In the genomic region with DNA sequence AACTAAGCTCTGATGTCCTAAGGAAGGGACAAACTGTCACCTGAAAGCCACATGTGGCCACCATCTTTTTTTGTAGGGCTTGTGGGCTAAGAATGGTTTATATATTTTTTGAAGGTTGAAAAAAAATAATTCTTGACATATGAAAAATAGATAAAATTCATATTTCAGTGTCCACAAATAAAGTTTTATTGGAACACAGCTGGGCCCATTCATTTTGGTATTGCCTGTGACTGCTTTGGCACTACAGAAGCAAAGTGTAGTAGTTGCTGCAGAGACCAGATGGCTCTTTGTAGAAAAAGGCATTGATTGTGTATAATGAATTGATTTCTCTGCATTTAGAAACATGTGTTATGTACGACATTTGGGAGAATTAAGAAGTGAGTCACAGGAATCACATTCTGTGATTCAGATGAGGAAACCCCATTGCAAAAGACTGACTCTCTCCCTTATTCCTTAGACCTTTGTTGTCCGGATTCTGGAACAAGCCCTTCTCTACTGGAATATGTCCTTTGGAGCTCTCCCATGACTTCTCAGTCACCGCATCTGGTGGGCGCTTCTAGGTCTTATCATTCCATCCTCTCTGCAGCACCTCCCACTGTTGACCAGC, we compare ENCODE assay signal across 16 cellular contexts.
DNase-seq lines count a peak whose midpoint lies in the region; ATAC-seq, FAIRE-seq and TF ChIP-seq lines count a peak whose summit lies in the region.
"Had no signal": no experiment of that assay in that cellular context is flagged by ENCODE, and none has a peak within 500 bp of the region (broad histone marks: within the 10 kb centered on the region; RNA-seq: fewer than 3 reads in every experiment).

No MANE protein-coding gene starts in this region.

- no peaks in the 10 kb centered on the region for H4K20me1 ChIP-seq in K562 (replicated peaks; ENCODE audit: control insufficient read depth, insufficient read depth, low read length)

- no peaks in the 10 kb centered on the region for H3K79me2 ChIP-seq in K562 (ENCODE audit: control insufficient read depth, insufficient read depth, low read length)

- no peak for TF ChIP-seq EP300 in K562 (IDR thresholded peaks at IDR 0.05; ENCODE audit: low read length)

- intact Hi-C loops in K562 (cut with micrococcal nuclease) = no loop called here

- in situ Hi-C loops in K562 (cut with MboI) = no loop called here

- no peak for ATAC-seq in K562
- no peak for ATAC-seq in GM18498 (IDR thresholded peaks at IDR 0.05; ENCODE audit: unreplicated experiment)
- ATAC-seq in GM21367 (IDR thresholded peaks at IDR 0.05; ENCODE audit: unreplicated experiment) = no peak

- 0% methylated on average over 4 of the region's 4 CpGs for WGBS in K562 (ENCODE audit: insufficient coverage, low coverage, missing lambda C conversion rate)

- H2AFZ ChIP-seq in K562 (ENCODE audit: low read depth, low read length) = no peak overlapping the region

- CTCF ChIA-PET in K562 (lab: Yijun Ruan, JAX; ENCODE audit: low intra/inter-chr PET ratio) = no interaction called here

- no peaks in the 10 kb centered on the region for H3K9me1 ChIP-seq in K562 (ENCODE audit: control insufficient read depth, insufficient read depth, low read length)

- no peak overlapping the region for H3K27ac ChIP-seq in K562 (ENCODE audit: extremely low read depth, low read depth, low read length)

- peak; percentile 19 for DNase-seq in HS-5 (ENCODE audit: low read depth)
- no peak for DNase-seq in K562 (ENCODE audit: extremely low read depth in 1 of 4, low spot score in 3 of 4)
- DNase-seq in fibroblast of mammary gland (ENCODE audit: low read depth) = peak; percentile 75
- DNase-seq in stromal cell of bone marrow (ENCODE audit: low read depth) = peak; percentile 8
- no peak for DNase-seq in DMS53 treated with DMSO at 0.1 percent for 48 hours (lab: John Stamatoyannopoulos, UW; ENCODE audit: unreplicated experiment)
- DNase-seq: C1 segment of cervical spinal cord; Calu3; CD4-positive, alpha-beta T cell; DMS153; GF-D8; HFFc6 had no signal

- no peak for FAIRE-seq in K562 (lab: Jason Lieb, UNC)
- FAIRE-seq: A204.1, H1 had no signal

- H3K36me3 ChIP-seq in K562 (ENCODE audit: control insufficient read depth, insufficient read depth, low read length) = no peaks in the 10 kb centered on the region
- H3K36me3 ChIP-seq: HAP-1 had no signal

- H3K4me1 ChIP-seq in K562 (replicated peaks in 1 of 2; ENCODE audit: control insufficient read depth in 2 of 2, insufficient read depth in 2 of 2, low read length in 2 of 2) = no peaks in the 10 kb centered on the region
- H3K4me1 ChIP-seq: HAP-1 had no signal

- H3K4me3 ChIP-seq in K562 = no peak overlapping the region
- H3K4me3 ChIP-seq in fibroblast of mammary gland (ENCODE audit: control insufficient read depth, low read depth, low read length) = no peak overlapping the region
- H3K4me3 ChIP-seq: HAP-1 had no signal

- TF ChIP-seq CTCF in K562 (IDR thresholded peaks at IDR 0.05 in 2 of 3, conservative IDR thresholded peaks at IDR 0.05 in 1 of 3; ENCODE audit: insufficient read depth in 2 of 3, low read depth in 1 of 3, low read length in 3 of 3) (no peak), fibroblast of mammary gland (conservative IDR thresholded peaks at IDR 0.05; ENCODE audit: control insufficient read depth, insufficient read depth, low read depth, low read length) (no peak)

- BruUV-seq in K562 (replicated peaks; lab: Mats Ljungman, UMichigan) = no TSS peak

- no peaks in the 10 kb centered on the region for H3K9me3 ChIP-seq in K562 (replicated peaks; ENCODE audit: control insufficient read depth, insufficient read depth, low read depth, low read length)
- H3K9me3 ChIP-seq: HAP-1 had no signal

- POLR2A ChIA-PET in K562 (lab: Yijun Ruan, JAX) = no interaction called here

- no peak overlapping the region for H3K4me2 ChIP-seq in K562 (ENCODE audit: insufficient read depth, low read length)

- no peak for TF ChIP-seq RAD21 in K562 (CRISPR knock-in tag; conservative IDR thresholded peaks at IDR 0.05 in 1 of 2, IDR thresholded peaks at IDR 0.05 in 1 of 2)

- H3K27me3 ChIP-seq in K562 (ENCODE audit: control insufficient read depth in 2 of 2, insufficient read depth in 2 of 2, low read length in 2 of 2) = no peaks in the 10 kb centered on the region; a peak in 1 of 5 replicates

- H3K9ac ChIP-seq in K562 (ENCODE audit: insufficient read depth in 1 of 2, low read depth in 2 of 2, low read length in 2 of 2) = no peak overlapping the region

- TF ChIP-seq POLR2A in K562 (conservative IDR thresholded peaks at IDR 0.05) = no peak

TF ChIP-seq in K562, 482 proteins besides CTCF, POLR2A, EP300 and RAD21:
- TF ChIP-seq NR2C2 (CRISPR knock-in tag; IDR thresholded peaks at IDR 0.05) = no peak
- no peak for TF ChIP-seq NR2C2 (tag; IDR thresholded peaks at IDR 0.05)
- TF ChIP-seq, protein P1, sequence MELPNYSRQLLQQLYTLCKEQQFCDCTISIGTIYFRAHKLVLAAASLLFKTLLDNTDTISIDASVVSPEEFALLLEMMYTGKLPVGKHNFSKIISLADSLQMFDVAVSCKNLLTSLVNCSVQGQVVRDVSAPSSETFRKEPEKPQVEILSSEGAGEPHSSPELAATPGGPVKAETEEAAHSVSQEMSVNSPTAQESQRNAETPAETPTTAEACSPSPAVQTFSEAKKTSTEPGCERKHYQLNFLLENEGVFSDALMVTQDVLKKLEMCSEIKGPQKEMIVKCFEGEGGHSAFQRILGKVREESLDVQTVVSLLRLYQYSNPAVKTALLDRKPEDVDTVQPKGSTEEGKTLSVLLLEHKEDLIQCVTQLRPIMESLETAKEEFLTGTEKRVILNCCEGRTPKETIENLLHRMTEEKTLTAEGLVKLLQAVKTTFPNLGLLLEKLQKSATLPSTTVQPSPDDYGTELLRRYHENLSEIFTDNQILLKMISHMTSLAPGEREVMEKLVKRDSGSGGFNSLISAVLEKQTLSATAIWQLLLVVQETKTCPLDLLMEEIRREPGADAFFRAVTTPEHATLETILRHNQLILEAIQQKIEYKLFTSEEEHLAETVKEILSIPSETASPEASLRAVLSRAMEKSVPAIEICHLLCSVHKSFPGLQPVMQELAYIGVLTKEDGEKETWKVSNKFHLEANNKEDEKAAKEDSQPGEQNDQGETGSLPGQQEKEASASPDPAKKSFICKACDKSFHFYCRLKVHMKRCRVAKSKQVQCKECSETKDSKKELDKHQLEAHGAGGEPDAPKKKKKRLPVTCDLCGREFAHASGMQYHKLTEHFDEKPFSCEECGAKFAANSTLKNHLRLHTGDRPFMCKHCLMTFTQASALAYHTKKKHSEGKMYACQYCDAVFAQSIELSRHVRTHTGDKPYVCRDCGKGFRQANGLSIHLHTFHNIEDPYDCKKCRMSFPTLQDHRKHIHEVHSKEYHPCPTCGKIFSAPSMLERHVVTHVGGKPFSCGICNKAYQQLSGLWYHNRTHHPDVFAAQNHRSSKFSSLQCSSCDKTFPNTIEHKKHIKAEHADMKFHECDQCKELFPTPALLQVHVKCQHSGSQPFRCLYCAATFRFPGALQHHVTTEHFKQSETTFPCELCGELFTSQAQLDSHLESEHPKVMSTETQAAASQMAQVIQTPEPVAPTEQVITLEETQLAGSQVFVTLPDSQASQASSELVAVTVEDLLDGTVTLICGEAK (IDR thresholded peaks at IDR 0.05) = peak; percentile 57
- TF ChIP-seq, protein P1 (CRISPR knock-in tag; IDR thresholded peaks at IDR 0.05) = no peak
- TF ChIP-seq ZNF263 (CRISPR knock-in tag; IDR thresholded peaks at IDR 0.05; ENCODE audit: borderline replicate concordance) = no peak
- TF ChIP-seq BACH1 (tag; IDR thresholded peaks at IDR 0.05) = no peak

Comparison
In these comparisons a context has a peak if more than half of its experiments do, and no peak if none do; other contexts are left out.
1. DNase-seq: peak in HS-5 (single experiment), fibroblast of mammary gland (single experiment) and stromal cell of bone marrow (single experiment); none in K562 (0 of 4) and DMS53 treated with DMSO at 0.1 percent for 48 hours (single experiment).